Comparison of ENCODE assay signal across 9 cellular contexts in the genomic region with DNA sequence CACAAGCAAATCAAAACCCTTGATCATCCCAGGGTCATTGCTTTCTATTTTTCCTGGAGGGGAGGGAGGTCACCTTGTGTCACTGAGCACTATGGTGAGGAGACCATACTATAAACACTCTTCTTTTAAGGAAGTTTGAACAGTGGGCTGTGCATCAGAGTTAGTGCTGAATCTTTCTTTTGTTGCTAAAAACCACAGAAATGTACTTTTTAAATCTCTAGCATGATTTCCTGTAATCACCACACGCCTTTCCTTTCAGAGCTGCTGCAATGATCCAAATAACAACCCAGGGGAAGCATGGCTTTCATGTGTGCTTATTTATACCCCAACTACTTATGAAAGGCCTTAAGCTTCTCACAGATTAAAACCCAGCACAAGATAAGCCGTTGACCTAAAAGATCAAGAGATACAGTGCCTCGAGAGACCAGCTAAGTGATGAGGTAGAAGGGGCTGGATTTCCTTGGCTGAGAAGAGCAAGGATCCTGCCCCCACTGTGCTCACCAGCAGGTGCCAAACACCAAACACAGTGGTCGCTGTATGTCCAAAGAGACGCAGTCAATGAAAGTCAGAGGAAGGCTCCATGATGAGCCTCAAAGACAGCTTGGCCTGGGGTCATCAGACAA. TPM values are rescaled to one million over a fixed set of nuclear protein-coding genes. Genes with fewer than 3 reads are reported as not detected.
DNase-seq lines count a peak whose midpoint lies in the region; ATAC-seq, FAIRE-seq and TF ChIP-seq lines count a peak whose summit lies in the region.
"Had no signal": no experiment of that assay in that cellular context is flagged by ENCODE, and none has a peak within 500 bp of the region (broad histone marks: within the 10 kb centered on the region; RNA-seq: fewer than 3 reads in every experiment).

No MANE protein-coding gene starts in this region.

- no peak for TF ChIP-seq CTCF in right lobe of liver (IDR thresholded peaks at IDR 0.05)
- TF ChIP-seq CTCF in HepG2 (CRISPR knock-in tag; IDR thresholded peaks at IDR 0.05), result no peak
- TF ChIP-seq CTCF in fibroblast of villous mesenchyme (IDR thresholded peaks at IDR 0.05; ENCODE audit: insufficient read depth, low read depth, low read length), result no peak

- POLR2A ChIA-PET in HepG2 (lab: Yijun Ruan, JAX), result no interaction called here

- no peak overlapping the region for H3K4me3 ChIP-seq in right lobe of liver
- no peak overlapping the region for H3K4me3 ChIP-seq in HepG2 (replicated peaks in 1 of 3; ENCODE audit: insufficient read depth in 1 of 3, low read depth in 2 of 3, low read length in 3 of 3)
- H3K4me3 ChIP-seq in fibroblast of villous mesenchyme (ENCODE audit: low read depth, low read length), result no peak overlapping the region
- no peak overlapping the region for H3K4me3 ChIP-seq in thymus (ENCODE audit: low read length)

- FAIRE-seq in HepG2 (lab: Jason Lieb, UNC), result no peak

- H2AFZ ChIP-seq in HepG2 (ENCODE audit: low read length), result no peak overlapping the region

- WGBS in right lobe of liver (ENCODE audit: insufficient coverage, low coverage, low lambda C conversion rate, missing lambda C conversion rate), result 26% methylated on average over 5 of the region's 5 CpGs
- 3% methylated on average over 5 of the region's 5 CpGs for WGBS in HepG2 (ENCODE audit: low lambda C conversion rate)
- WGBS in thymus, result 3% methylated on average over 5 of the region's 5 CpGs

- peak; percentile 46 to 80 (median 60) for ATAC-seq in right lobe of liver
- no peak for ATAC-seq in HepG2
- ATAC-seq in HG02571 (IDR thresholded peaks at IDR 0.05; ENCODE audit: unreplicated experiment), result no peak

- no peak for TF ChIP-seq RAD21 in HepG2 (CRISPR knock-in tag; IDR thresholded peaks at IDR 0.05)

- TF ChIP-seq POLR2A in right lobe of liver (IDR thresholded peaks at IDR 0.05) (no peak), HepG2 (IDR thresholded peaks at IDR 0.05; ENCODE audit: insufficient read depth in 1 of 2, low read depth in 2 of 2, low read length in 2 of 2) (no peak)

- H3K27ac ChIP-seq in right lobe of liver, result no peak overlapping the region
- no peak overlapping the region for H3K27ac ChIP-seq in HepG2 (ENCODE audit: extremely low read length, insufficient read depth, low read length)
- H3K27ac ChIP-seq in thymus (ENCODE audit: low read depth), result peak overlapping the region; percentile 85

- no TSS peak for BruUV-seq in HepG2 (replicated peaks; lab: Mats Ljungman, UMichigan)

- no peaks in the 10 kb centered on the region for H4K20me1 ChIP-seq in HepG2 (ENCODE audit: insufficient read depth, low read length)

- H3K9me3 ChIP-seq in right lobe of liver, result no peaks in the 10 kb centered on the region
- H3K9me3 ChIP-seq in HepG2 (ENCODE audit: low read length), result no peaks in the 10 kb centered on the region
- H3K9me3 ChIP-seq in thymus (ENCODE audit: control insufficient read depth), result no peaks in the 10 kb centered on the region

- CTCF ChIA-PET in HepG2 (lab: Yijun Ruan, JAX; ENCODE audit: low intra/inter-chr PET ratio, low total read pairs), result no interaction called here

- no peaks in the 10 kb centered on the region for H3K79me2 ChIP-seq in HepG2 (ENCODE audit: insufficient read depth, low read length)

- TF ChIP-seq EP300 in HepG2 (IDR thresholded peaks at IDR 0.05; ENCODE audit: low read depth in 2 of 2, low read length in 2 of 2) (no peak), HepG2 (CRISPR knock-in tag; IDR thresholded peaks at IDR 0.05; ENCODE audit: borderline replicate concordance) (no peak)

- no peaks in the 10 kb centered on the region for H3K27me3 ChIP-seq in right lobe of liver
- H3K27me3 ChIP-seq in HepG2 (ENCODE audit: control insufficient read depth in 1 of 2, insufficient read depth in 2 of 2, low read length in 2 of 2), result peaks cover 0 to 6% of the 10 kb centered on the region in 2 experiments; a peak in 2 of 5 replicates
- no peaks in the 10 kb centered on the region for H3K27me3 ChIP-seq in thymus (ENCODE audit: control insufficient read depth, insufficient read depth)

- H3K4me2 ChIP-seq in HepG2 (ENCODE audit: low read depth, low read length), result no peak overlapping the region

- in situ Hi-C loops in HepG2 (cut with HindIII; ENCODE audit: extremely low pct_ligation_motif_present, low pct_unique_long_range_greater_than_20kb), result no loop called here

- H3K4me1 ChIP-seq in right lobe of liver, result no peaks in the 10 kb centered on the region
- H3K4me1 ChIP-seq in HepG2 (ENCODE audit: insufficient read depth, low read length), result no peaks in the 10 kb centered on the region
- peaks cover 23% of the 10 kb centered on the region for H3K4me1 ChIP-seq in thymus (ENCODE audit: control insufficient read depth, insufficient read depth, low read length)

- H3K9ac ChIP-seq in HepG2 (ENCODE audit: insufficient read depth, low read depth, low read length), result no peak overlapping the region

- no peaks in the 10 kb centered on the region for H3K36me3 ChIP-seq in right lobe of liver
- H3K36me3 ChIP-seq in HepG2 (replicated peaks in 1 of 2; ENCODE audit: control insufficient read depth in 1 of 2, insufficient read depth in 2 of 2, low read length in 2 of 2), result no peaks in the 10 kb centered on the region
- H3K36me3 ChIP-seq in thymus (ENCODE audit: control insufficient read depth, insufficient read depth), result no peaks in the 10 kb centered on the region

- DNase-seq in right lobe of liver (no peak), HepG2 (ENCODE audit: low spot score) (no peak), fibroblast of villous mesenchyme (ENCODE audit: low read depth) (peak; percentile 22), SHP77 treated with DMSO at 0.1 percent for 48 hours (lab: John Stamatoyannopoulos, UW) (no peak), iPS-NIHi11 (ENCODE audit: low spot score) (no peak)
- DNase-seq in activated CD8-positive, alpha-beta memory T cell treated with anti-CD3 and anti-CD28 coated beads, Interleukin-2, amount 50 U/mL, for 4 hours, result peak; percentile 48
- DNase-seq: Calu3 had no signal

- intact Hi-C loops in right lobe of liver (cut with DNase I), result no loop called here
- intact Hi-C loops in HepG2 (cut with micrococcal nuclease; ENCODE audit: unreplicated experiment), result no loop called here

TF ChIP-seq in HepG2, 621 proteins besides CTCF, POLR2A, EP300 and RAD21 (continues in another document):
- no peak for TF ChIP-seq ZNF121 (CRISPR knock-in tag; IDR thresholded peaks at IDR 0.05)

RNA-seq across cellular contexts. Expression of gene TRABD2A, which starts 34.7 kb away (rescaled TPM):
- total RNA-seq in right lobe of liver (1 to 10 TPM in 1 of 6 experiments, under 1 TPM in 4, not detected in 1; 0.20 to 2.4 (median 0.43) TPM), HepG2 (2016; rRNA removed; fragmentation: Illumina TruSeq; extraction: Trizol) (0.36 TPM in 1 of 2 replicates, not detected in the other), fibroblast of villous mesenchyme (1.3 and 1.7 TPM in 2 replicates)
- not detected in 2 replicates for total RNA-seq in HepG2 (2016; cell fraction: cytosol; rRNA removed; fragmentation: Illumina TruSeq; extraction: Trizol; ENCODE audit: low read depth)
- total RNA-seq in HepG2 (2016; cell fraction: insoluble cytoplasmic fraction; rRNA removed; fragmentation: Illumina TruSeq; extraction: Trizol), result 0.09 TPM in 1 of 2 replicates, not detected in the other
- total RNA-seq in HepG2 (2016; cell fraction: membrane; rRNA removed; fragmentation: Illumina TruSeq; extraction: Trizol), result 0.38 TPM in 1 of 2 replicates, not detected in the other
- 0.34 TPM in 1 of 2 replicates, not detected in the other for total RNA-seq in HepG2 (2016; cell fraction: nucleus; rRNA removed; fragmentation: Illumina TruSeq; extraction: Trizol)
- polyA plus RNA-seq in HepG2 (2011; rRNA removed) (0.15 and 0.21 TPM in 2 replicates), thymus (13.8 TPM)
- 0.21 TPM in 1 of 2 replicates, not detected in the other for polyA plus RNA-seq in HepG2 (2011; cell fraction: cytosol; rRNA removed)
- polyA plus RNA-seq in HepG2 (2011; cell fraction: nucleus; rRNA removed), result 0.12 TPM in 1 of 2 replicates, not detected in the other
- 0.13 and 0.25 TPM in 2 replicates for polyA plus RNA-seq in HepG2 (2012)
- polyA plus RNA-seq in HepG2 (2016; cell fraction: cytosol; fragmentation: Illumina TruSeq; extraction: Trizol; ENCODE audit: low read depth), result 0.28 TPM in 1 of 2 replicates, not detected in the other
- polyA plus RNA-seq in HepG2 (2016; cell fraction: insoluble cytoplasmic fraction; fragmentation: Illumina TruSeq; extraction: Trizol; ENCODE audit: low read depth), result not detected in 2 replicates
- 0.06 TPM in 1 of 2 replicates, not detected in the other for polyA plus RNA-seq in HepG2 (2016; cell fraction: membrane; fragmentation: Illumina TruSeq; extraction: Trizol; ENCODE audit: low read depth)
- not detected in 2 replicates for polyA plus RNA-seq in HepG2 (2016; cell fraction: nucleus; fragmentation: Illumina TruSeq; extraction: Trizol; ENCODE audit: insufficient read depth, low read depth)
- 0.16 and 246 TPM in 2 replicates for polyA minus RNA-seq in HepG2 (2011; rRNA and poly(A)+ RNA removed; ENCODE audit: low replicate concordance)
- not detected in 2 replicates for polyA minus RNA-seq in HepG2 (2011; cell fraction: cytosol; rRNA and poly(A)+ RNA removed)
- 0.50 TPM in 1 of 2 replicates, not detected in the other for polyA minus RNA-seq in HepG2 (2011; cell fraction: nucleus; rRNA and poly(A)+ RNA removed)

RNA-seq across cellular contexts. Expression of gene TMSB10, which starts 59.3 kb away (rescaled TPM):
- total RNA-seq in right lobe of liver, result 100 to 1,000 TPM in 5 of 6 experiments, 10 to 100 TPM in 1; 77.3 to 814 (median 270) TPM
- 708 and 754 TPM in 2 replicates for total RNA-seq in HepG2 (2016; rRNA removed; fragmentation: Illumina TruSeq; extraction: Trizol)
- 577 and 682 TPM in 2 replicates for total RNA-seq in HepG2 (2016; cell fraction: cytosol; rRNA removed; fragmentation: Illumina TruSeq; extraction: Trizol; ENCODE audit: low read depth)
- total RNA-seq in HepG2 (2016; cell fraction: insoluble cytoplasmic fraction; rRNA removed; fragmentation: Illumina TruSeq; extraction: Trizol), result 702 and 711 TPM in 2 replicates
- total RNA-seq in HepG2 (2016; cell fraction: membrane; rRNA removed; fragmentation: Illumina TruSeq; extraction: Trizol), result 753 and 798 TPM in 2 replicates
- 206 and 246 TPM in 2 replicates for total RNA-seq in HepG2 (2016; cell fraction: nucleus; rRNA removed; fragmentation: Illumina TruSeq; extraction: Trizol)
- 528 and 665 TPM in 2 replicates for polyA plus RNA-seq in HepG2 (2011; rRNA removed)
- polyA plus RNA-seq in HepG2 (2011; cell fraction: cytosol; rRNA removed), result 1,060 and 1,065 TPM in 2 replicates
- polyA plus RNA-seq in HepG2 (2011; cell fraction: nucleus; rRNA removed), result 311 and 445 TPM in 2 replicates
- 917 and 1,099 TPM in 2 replicates for polyA plus RNA-seq in HepG2 (2012)
- polyA plus RNA-seq in HepG2 (2016; cell fraction: cytosol; fragmentation: Illumina TruSeq; extraction: Trizol; ENCODE audit: low read depth), result 700 and 865 TPM in 2 replicates
- polyA plus RNA-seq in HepG2 (2016; cell fraction: insoluble cytoplasmic fraction; fragmentation: Illumina TruSeq; extraction: Trizol; ENCODE audit: low read depth), result 669 and 773 TPM in 2 replicates
- 819 and 872 TPM in 2 replicates for polyA plus RNA-seq in HepG2 (2016; cell fraction: membrane; fragmentation: Illumina TruSeq; extraction: Trizol; ENCODE audit: low read depth)
- 429 and 431 TPM in 2 replicates for polyA plus RNA-seq in HepG2 (2016; cell fraction: nucleus; fragmentation: Illumina TruSeq; extraction: Trizol; ENCODE audit: insufficient read depth, low read depth)
- 67.4 and 236 TPM in 2 replicates for polyA minus RNA-seq in HepG2 (2011; rRNA and poly(A)+ RNA removed; ENCODE audit: low replicate concordance)
- 123 and 157 TPM in 2 replicates for polyA minus RNA-seq in HepG2 (2011; cell fraction: cytosol; rRNA and poly(A)+ RNA removed)
- polyA minus RNA-seq in HepG2 (2011; cell fraction: nucleus; rRNA and poly(A)+ RNA removed), result 35.6 and 38.8 TPM in 2 replicates
- 3,561 and 6,804 TPM in 2 replicates for total RNA-seq in fibroblast of villous mesenchyme
- polyA plus RNA-seq in thymus, result 5,628 TPM

Comparison
In these comparisons a context has a peak if more than half of its experiments do, and no peak if none do; other contexts are left out.
1. ATAC-seq: peak in right lobe of liver (4 of 4); none in HepG2 (single experiment) and HG02571 (single experiment).
2. DNase-seq: peak in activated CD8-positive, alpha-beta memory T cell treated with anti-CD3 and anti-CD28 coated beads, Interleukin-2, amount 50 U/mL, for 4 hours (single experiment) and fibroblast of villous mesenchyme (single experiment); none in right lobe of liver (0 of 3), HepG2 (single experiment), SHP77 treated with DMSO at 0.1 percent for 48 hours (single experiment) and iPS-NIHi11 (single experiment).